Comparison of ENCODE assay signal across 11 cellular contexts in genomic region chr11:96267001-96267489, GRCh38.
DNase-seq lines count a peak whose midpoint lies in the region; ATAC-seq and TF ChIP-seq lines count a peak whose summit lies in the region.
"Had no signal": no experiment of that assay in that cellular context is flagged by ENCODE, and none has a peak within 500 bp of the region (broad histone marks: within the 10 kb centered on the region; RNA-seq: fewer than 3 reads in every experiment).

No MANE protein-coding gene starts in this region.

- H3K27me3 ChIP-seq in right atrium auricular region, result no peaks in the 10 kb centered on the region
- no peaks in the 10 kb centered on the region for H3K27me3 ChIP-seq in tibial nerve

- intact Hi-C loops in activated naive CD4-positive, alpha-beta T cell treated with anti-CD3 and anti-CD28 coated beads for 36 hours (cut with micrococcal nuclease), result loop anchor here (1.0 to 5.0 kb wide), 9 partner anchors 9 to 1180 kb away; partner anchors contain the start of genes ENDOD1 and MAML2
- intact Hi-C loops in activated CD4-positive, alpha-beta memory T cell treated with anti-CD3 and anti-CD28 coated beads for 36 hours (cut with micrococcal nuclease), result loop anchor here (1.0 kb wide), 6 partner anchors 9 to 79 kb away; partner anchors contain the start of gene MAML2

- H3K4me1 Mint-ChIP-seq in activated naive CD4-positive, alpha-beta T cell treated with anti-CD3 and anti-CD28 coated beads for 36 hours (ENCODE audit: low read depth), result peaks cover 94% of the 10 kb centered on the region
- peaks cover 86% of the 10 kb centered on the region for H3K4me1 Mint-ChIP-seq in activated CD4-positive, alpha-beta memory T cell treated with anti-CD3 and anti-CD28 coated beads for 36 hours (ENCODE audit: low read depth)

- H3K27me3 Mint-ChIP-seq in activated naive CD4-positive, alpha-beta T cell treated with anti-CD3 and anti-CD28 coated beads for 36 hours (ENCODE audit: low read depth), result no peaks in the 10 kb centered on the region
- no peaks in the 10 kb centered on the region for H3K27me3 Mint-ChIP-seq in activated CD4-positive, alpha-beta memory T cell treated with anti-CD3 and anti-CD28 coated beads for 36 hours

- no peak for TF ChIP-seq POLR2A in tibial nerve (IDR thresholded peaks at IDR 0.05)

- H3K9me3 ChIP-seq in right atrium auricular region (no peaks in the 10 kb centered on the region), tibial nerve (no peaks in the 10 kb centered on the region)

- POLR2A ChIA-PET in activated CD4-positive, alpha-beta memory T cell treated with anti-CD3 and anti-CD28 coated beads for 36 hours (lab: Charles Lee), result interaction anchor here (0.6 to 1.6 kb wide), 8 partner anchors 18 to 117 kb away, joined by 3 to 7 read pairs (median 4); partner anchors contain the start of gene MAML2

- TF ChIP-seq EP300 in tibial nerve (IDR thresholded peaks at IDR 0.05), result no peak

- CTCF ChIA-PET in activated naive CD4-positive, alpha-beta T cell treated with anti-CD3 and anti-CD28 coated beads for 36 hours (lab: Charles Lee), result interaction anchor here (0.6 to 4.2 kb wide), 4 partner anchors 18 to 212 kb away, joined by 3 to 28 read pairs (median 3); partner anchors contain the start of gene MAML2
- CTCF ChIA-PET in activated CD4-positive, alpha-beta memory T cell treated with anti-CD3 and anti-CD28 coated beads for 36 hours (lab: Charles Lee), result interaction anchor here (0.9 to 3.8 kb wide), 6 partner anchors 10 to 431 kb away, joined by 3 to 16 read pairs (median 4); partner anchors contain the start of gene MAML2

- peaks cover 44% of the 10 kb centered on the region for H3K36me3 Mint-ChIP-seq in activated naive CD4-positive, alpha-beta T cell treated with anti-CD3 and anti-CD28 coated beads for 36 hours (ENCODE audit: low read depth)
- H3K36me3 Mint-ChIP-seq in activated CD4-positive, alpha-beta memory T cell treated with anti-CD3 and anti-CD28 coated beads for 36 hours, result peaks cover 36% of the 10 kb centered on the region

- peak overlapping the region; percentile 22 for H3K4me3 Mint-ChIP-seq in activated naive CD4-positive, alpha-beta T cell treated with anti-CD3 and anti-CD28 coated beads for 36 hours
- peak overlapping the region; percentile 42 for H3K4me3 Mint-ChIP-seq in activated CD4-positive, alpha-beta memory T cell treated with anti-CD3 and anti-CD28 coated beads for 36 hours

- no peak for TF ChIP-seq CTCF in right atrium auricular region (IDR thresholded peaks at IDR 0.05)
- TF ChIP-seq CTCF in tibial nerve (IDR thresholded peaks at IDR 0.05), result no peak

- H3K9me3 Mint-ChIP-seq in activated naive CD4-positive, alpha-beta T cell treated with anti-CD3 and anti-CD28 coated beads for 36 hours, result peaks cover 17% of the 10 kb centered on the region
- H3K9me3 Mint-ChIP-seq in activated CD4-positive, alpha-beta memory T cell treated with anti-CD3 and anti-CD28 coated beads for 36 hours, result peaks cover 16% of the 10 kb centered on the region

- 37 to 38% methylated on average over 1 of the region's 1 CpG for WGBS in tibial nerve, 2 donors

- H3K4me3 ChIP-seq in right atrium auricular region (no peak overlapping the region), tibial nerve (no peak overlapping the region)

- H3K27ac Mint-ChIP-seq in activated naive CD4-positive, alpha-beta T cell treated with anti-CD3 and anti-CD28 coated beads for 36 hours, result peak overlapping the region; percentile 89
- peak overlapping the region; percentile 84 for H3K27ac Mint-ChIP-seq in activated CD4-positive, alpha-beta memory T cell treated with anti-CD3 and anti-CD28 coated beads for 36 hours

- no peaks in the 10 kb centered on the region for H3K36me3 ChIP-seq in right atrium auricular region
- peaks cover 0 to 9% (median 0%) of the 10 kb centered on the region in 3 donors for H3K36me3 ChIP-seq in tibial nerve

- DNase-seq in activated naive CD4-positive, alpha-beta T cell treated with anti-CD3 and anti-CD28 coated beads for 36 hours, result no peak
- no peak for DNase-seq in activated naive CD4-positive, alpha-beta T cell treated with anti-CD3 and anti-CD28 coated beads, Interleukin-2, amount 50 U/mL, for 16 hours
- DNase-seq in activated CD4-positive, alpha-beta memory T cell treated with anti-CD3 and anti-CD28 coated beads for 36 hours, result no peak
- DNase-seq in right atrium auricular region (ENCODE audit: low spot score) (no peak), tibial nerve (ENCODE audit: low spot score in 2 of 2) (no peak), COLO829 (ENCODE audit: low spot score) (no peak)
- DNase-seq: aorta had no signal

- peak overlapping the region; percentile 9 to 11 for H3K27ac ChIP-seq in right atrium auricular region
- peak overlapping the region in 3 of 4 donors; percentile 30 to 61 (median 55) for H3K27ac ChIP-seq in tibial nerve

- no peak for ATAC-seq in GM21576 (IDR thresholded peaks at IDR 0.05; ENCODE audit: unreplicated experiment)
- no peak for ATAC-seq in HG03097 (IDR thresholded peaks at IDR 0.05; ENCODE audit: low FRiP score, unreplicated experiment)
- ATAC-seq: left lobe of liver, sciatic nerve had no signal

- H3K4me1 ChIP-seq in right atrium auricular region, result peaks cover 0 to 35% of the 10 kb centered on the region in 2 donors
- H3K4me1 ChIP-seq in tibial nerve, result peaks cover 0 to 58% (median 23%) of the 10 kb centered on the region in 4 donors
